ENCODE assay signal across 1 cellular context in genomic region chr10:125159486-125159931, GRCh38.
TF ChIP-seq lines count a peak whose summit lies in the region.

No MANE protein-coding gene starts in this region.

TF ChIP-seq in GM12878, 131 proteins besides CTCF, POLR2A, EP300 and RAD21 (continued from another document):
- TF ChIP-seq, protein P1, sequence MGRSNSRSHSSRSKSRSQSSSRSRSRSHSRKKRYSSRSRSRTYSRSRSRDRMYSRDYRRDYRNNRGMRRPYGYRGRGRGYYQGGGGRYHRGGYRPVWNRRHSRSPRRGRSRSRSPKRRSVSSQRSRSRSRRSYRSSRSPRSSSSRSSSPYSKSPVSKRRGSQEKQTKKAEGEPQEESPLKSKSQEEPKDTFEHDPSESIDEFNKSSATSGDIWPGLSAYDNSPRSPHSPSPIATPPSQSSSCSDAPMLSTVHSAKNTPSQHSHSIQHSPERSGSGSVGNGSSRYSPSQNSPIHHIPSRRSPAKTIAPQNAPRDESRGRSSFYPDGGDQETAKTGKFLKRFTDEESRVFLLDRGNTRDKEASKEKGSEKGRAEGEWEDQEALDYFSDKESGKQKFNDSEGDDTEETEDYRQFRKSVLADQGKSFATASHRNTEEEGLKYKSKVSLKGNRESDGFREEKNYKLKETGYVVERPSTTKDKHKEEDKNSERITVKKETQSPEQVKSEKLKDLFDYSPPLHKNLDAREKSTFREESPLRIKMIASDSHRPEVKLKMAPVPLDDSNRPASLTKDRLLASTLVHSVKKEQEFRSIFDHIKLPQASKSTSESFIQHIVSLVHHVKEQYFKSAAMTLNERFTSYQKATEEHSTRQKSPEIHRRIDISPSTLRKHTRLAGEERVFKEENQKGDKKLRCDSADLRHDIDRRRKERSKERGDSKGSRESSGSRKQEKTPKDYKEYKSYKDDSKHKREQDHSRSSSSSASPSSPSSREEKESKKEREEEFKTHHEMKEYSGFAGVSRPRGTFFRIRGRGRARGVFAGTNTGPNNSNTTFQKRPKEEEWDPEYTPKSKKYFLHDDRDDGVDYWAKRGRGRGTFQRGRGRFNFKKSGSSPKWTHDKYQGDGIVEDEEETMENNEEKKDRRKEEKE (IDR thresholded peaks at IDR 0.05): no peak
TF ChIP-seq in GM12878: peak in this region for 1.
